Comparison of ENCODE assay signal across 1 cellular context in the genomic region with DNA sequence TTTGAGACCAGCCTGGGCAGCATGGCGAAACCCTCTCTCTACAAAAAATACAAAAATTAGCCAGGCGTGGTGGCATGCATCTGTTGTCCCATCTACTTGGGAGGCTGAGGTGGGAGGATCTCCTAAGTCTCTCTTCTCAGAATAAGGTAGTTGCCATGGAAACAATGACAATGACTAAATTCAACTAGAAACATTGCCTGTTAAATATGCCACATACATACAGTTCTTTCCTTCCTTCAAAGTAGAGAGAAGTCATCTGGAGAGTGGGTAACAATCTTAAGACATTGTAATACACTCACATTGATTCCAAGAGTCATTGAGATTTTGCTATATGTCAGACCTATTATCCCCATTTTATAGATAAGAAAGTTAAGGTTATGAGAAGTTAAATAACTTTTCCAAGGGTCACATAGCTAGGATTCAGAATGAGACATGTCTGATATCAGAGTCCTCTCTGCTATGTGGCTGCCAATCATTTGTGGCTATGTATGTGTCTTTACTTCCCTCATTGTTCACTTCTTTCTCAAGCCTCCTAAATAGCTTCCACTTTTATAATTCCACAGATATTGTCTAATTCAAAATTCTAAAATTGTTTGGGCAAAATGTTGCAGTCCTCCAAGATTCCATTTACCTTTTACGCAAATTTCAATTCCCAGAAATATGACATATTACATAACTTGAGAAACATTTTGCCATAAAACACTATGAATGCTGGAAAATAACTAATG.
TF ChIP-seq lines count a peak whose summit lies in the region.

No MANE protein-coding gene starts in this region.

TF ChIP-seq in K562, 482 proteins besides CTCF, POLR2A, EP300 and RAD21:
- TF ChIP-seq, protein P1, sequence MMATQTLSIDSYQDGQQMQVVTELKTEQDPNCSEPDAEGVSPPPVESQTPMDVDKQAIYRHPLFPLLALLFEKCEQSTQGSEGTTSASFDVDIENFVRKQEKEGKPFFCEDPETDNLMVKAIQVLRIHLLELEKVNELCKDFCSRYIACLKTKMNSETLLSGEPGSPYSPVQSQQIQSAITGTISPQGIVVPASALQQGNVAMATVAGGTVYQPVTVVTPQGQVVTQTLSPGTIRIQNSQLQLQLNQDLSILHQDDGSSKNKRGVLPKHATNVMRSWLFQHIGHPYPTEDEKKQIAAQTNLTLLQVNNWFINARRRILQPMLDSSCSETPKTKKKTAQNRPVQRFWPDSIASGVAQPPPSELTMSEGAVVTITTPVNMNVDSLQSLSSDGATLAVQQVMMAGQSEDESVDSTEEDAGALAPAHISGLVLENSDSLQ (IDR thresholded peaks at IDR 0.05): peak; percentile 62
- TF ChIP-seq ZNF12 (CRISPR knock-in tag; IDR thresholded peaks at IDR 0.05) (no peak), SMARCA5 (IDR thresholded peaks at IDR 0.05) (no peak), RFX1 (IDR thresholded peaks at IDR 0.05) (peak; percentile 86), RBM25 (IDR thresholded peaks at IDR 0.05; ENCODE audit: low read depth, low read length, severe bottlenecking) (peak; percentile 27)
